15 cellular contexts compared by ENCODE assay signal in the genomic region with DNA sequence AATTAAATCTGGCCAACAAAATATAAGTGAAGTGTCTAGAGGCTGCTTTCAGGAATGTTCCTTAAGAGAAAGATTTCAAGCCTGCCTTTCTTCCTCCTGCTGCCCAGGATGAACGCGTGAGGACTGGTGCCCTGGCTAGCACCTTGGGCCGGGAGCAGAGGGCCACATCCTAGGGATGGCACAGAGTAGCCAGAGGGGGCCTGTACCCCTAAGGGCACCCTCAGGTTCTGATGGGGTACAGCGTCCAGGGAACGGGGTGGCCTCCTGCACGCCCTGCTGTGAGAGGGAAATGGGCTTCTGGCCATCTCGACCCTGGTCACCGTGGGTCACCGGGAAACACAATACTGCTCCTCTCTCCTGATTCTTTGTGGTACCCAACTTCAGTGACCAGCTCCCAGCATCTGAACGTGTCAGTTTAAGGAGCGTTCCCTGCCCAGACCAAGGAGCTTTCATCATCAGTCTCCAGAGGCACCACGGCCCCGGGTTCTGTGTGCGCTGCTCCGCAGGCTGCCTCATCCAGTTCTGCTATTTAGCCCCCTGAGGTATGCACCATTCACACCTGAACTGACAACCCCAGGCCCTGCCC. TPM values are rescaled to one million over a fixed set of nuclear protein-coding genes. Genes with fewer than 3 reads are reported as not detected.
A peak's percentile ranks its signal among the peaks of the same experiment; 100 is the strongest.
DNase-seq lines count a peak whose midpoint lies in the region; ATAC-seq and TF ChIP-seq lines count a peak whose summit lies in the region.
"Had no signal": no experiment of that assay in that cellular context is flagged by ENCODE, and none has a peak within 500 bp of the region (broad histone marks: within the 10 kb centered on the region; RNA-seq: fewer than 3 reads in every experiment).

No MANE protein-coding gene starts in this region.

- DNase-seq in GM23338 (ENCODE audit: low spot score): no peak
- no peak for DNase-seq in WTC11 (ENCODE audit: low spot score)
- no peak for DNase-seq in foreskin keratinocyte
- DNase-seq in posterior vena cava (ENCODE audit: low spot score): peak; percentile 61
- DNase-seq in NOMO-1 (lab: John Stamatoyannopoulos, UW; ENCODE audit: unreplicated experiment in 2 of 2): no peak
- no peak for DNase-seq in NCI-H1930 (lab: John Stamatoyannopoulos, UW)
- no peak for DNase-seq in NCI-H748 (lab: John Stamatoyannopoulos, UW; ENCODE audit: unreplicated experiment)
- DNase-seq: CD8-positive, alpha-beta T cell; GF-D8; Karpas-422; MM.1S; NCI-H187 treated with DMSO at 0.1 percent for 48 hours had no signal

- H3K36me3 ChIP-seq in GM23338 (ENCODE audit: insufficient read depth): no peaks in the 10 kb centered on the region

- H3K4me1 ChIP-seq in GM23338 (ENCODE audit: insufficient read depth) (no peaks in the 10 kb centered on the region; the same call in 1 of the 2 replicates), foreskin keratinocyte (peaks cover 19% of the 10 kb centered on the region)

- POLR2A ChIA-PET in WTC11 (lab: Charles Lee): no interaction called here

- H3K4me2 ChIP-seq in GM23338: no peak overlapping the region

- H3K9me3 Mint-ChIP-seq in GM23338 (no peaks in the 10 kb centered on the region), WTC11 (no peaks in the 10 kb centered on the region)
- H3K9me3 Mint-ChIP-seq: CD8-positive, alpha-beta T cell had no signal

- H3K79me2 ChIP-seq in GM23338 (replicated peaks; ENCODE audit: insufficient read depth): peaks cover 20% of the 10 kb centered on the region

- H3K4me1 Mint-ChIP-seq in GM23338 (peaks cover 8% of the 10 kb centered on the region), WTC11 (peaks cover 8% of the 10 kb centered on the region)
- H3K4me1 Mint-ChIP-seq: B cell had no signal

- peaks cover 4% of the 10 kb centered on the region for H3K27me3 Mint-ChIP-seq in GM23338 (ENCODE audit: insufficient read depth, low read depth, poor library complexity)
- no peaks in the 10 kb centered on the region for H3K27me3 Mint-ChIP-seq in WTC11 (ENCODE audit: low read depth)

- ATAC-seq in GM23338 (no peak), WTC11 (no peak), foreskin keratinocyte (peak; percentile 22), HG02884 (IDR thresholded peaks at IDR 0.05; ENCODE audit: unreplicated experiment) (no peak)
- ATAC-seq: CD8-positive, alpha-beta T cell; PC-3 had no signal

- intact Hi-C loops in posterior vena cava (cut with DNase I): no loop called here

- peaks cover 8% of the 10 kb centered on the region; the same call in 2 of the 3 replicates for H3K36me3 Mint-ChIP-seq in GM23338 (ENCODE audit: low read depth)
- H3K36me3 Mint-ChIP-seq in WTC11: peaks cover 10% of the 10 kb centered on the region

- H3K4me3 Mint-ChIP-seq in GM23338: no peak overlapping the region
- H3K4me3 Mint-ChIP-seq in WTC11: no peak overlapping the region
- H3K4me3 Mint-ChIP-seq: B cell; CD8-positive, alpha-beta T cell had no signal

- H4K20me1 ChIP-seq in GM23338 (replicated peaks; ENCODE audit: insufficient read depth): peaks cover 2% of the 10 kb centered on the region; the same call in 1 of the 2 replicates

- CTCF ChIA-PET in WTC11 (lab: Charles Lee): interaction anchor here (1.0 to 1.1 kb wide), 2 partner anchors 29 to 204 kb away, joined by 3 read pairs; no protein-coding TSS in a partner anchor

- no peak overlapping the region for H2AFZ ChIP-seq in GM23338

- no peaks in the 10 kb centered on the region for H3K27me3 ChIP-seq in GM23338 (ENCODE audit: insufficient read depth)
- no peaks in the 10 kb centered on the region for H3K27me3 ChIP-seq in foreskin keratinocyte

- no peaks in the 10 kb centered on the region for H3K9me2 ChIP-seq in GM23338 (ENCODE audit: insufficient read depth)

- H3K4me3 ChIP-seq in GM23338: no peak overlapping the region

- TF ChIP-seq CTCF in GM23338 (conservative IDR thresholded peaks at IDR 0.05; ENCODE audit: low read depth in 2 of 2): no peak
- TF ChIP-seq CTCF in WTC11 (IDR thresholded peaks at IDR 0.05): no peak
- TF ChIP-seq CTCF in foreskin keratinocyte (conservative IDR thresholded peaks at IDR 0.05): no peak

- H3F3A ChIP-seq in GM23338 (replicated peaks; ENCODE audit: low read depth): no peaks in the 10 kb centered on the region

- H3K27ac Mint-ChIP-seq in GM23338 (0 out of 2 replicates have a peak overlapping the region, but pooled peaks have one; percentile 67), WTC11 (peak overlapping the region; percentile 45; the same call in 1 of the 2 replicates)
- H3K27ac Mint-ChIP-seq: B cell; CD8-positive, alpha-beta T cell had no signal

- H3K27ac ChIP-seq in GM23338 (ENCODE audit: low read depth) (0 out of 2 replicates have a peak overlapping the region, but pooled peaks have one; percentile 45), foreskin keratinocyte (no peak overlapping the region)

TF ChIP-seq in GM23338, 12 proteins besides CTCF, POLR2A, EP300 and RAD21:
- TF ChIP-seq POLR2AphosphoS5 (IDR thresholded peaks at IDR 0.05; ENCODE audit: low read depth) (no peak), EZH2phosphoT487 (IDR thresholded peaks at IDR 0.05; ENCODE audit: unreplicated experiment) (no peak), ZNF114 (CRISPR knock-in tag; IDR thresholded peaks at IDR 0.05) (no peak)
- TF ChIP-seq, protein P1, sequence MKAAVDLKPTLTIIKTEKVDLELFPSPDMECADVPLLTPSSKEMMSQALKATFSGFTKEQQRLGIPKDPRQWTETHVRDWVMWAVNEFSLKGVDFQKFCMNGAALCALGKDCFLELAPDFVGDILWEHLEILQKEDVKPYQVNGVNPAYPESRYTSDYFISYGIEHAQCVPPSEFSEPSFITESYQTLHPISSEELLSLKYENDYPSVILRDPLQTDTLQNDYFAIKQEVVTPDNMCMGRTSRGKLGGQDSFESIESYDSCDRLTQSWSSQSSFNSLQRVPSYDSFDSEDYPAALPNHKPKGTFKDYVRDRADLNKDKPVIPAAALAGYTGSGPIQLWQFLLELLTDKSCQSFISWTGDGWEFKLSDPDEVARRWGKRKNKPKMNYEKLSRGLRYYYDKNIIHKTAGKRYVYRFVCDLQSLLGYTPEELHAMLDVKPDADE (IDR thresholded peaks at IDR 0.05): no peak

TF ChIP-seq in WTC11, 78 proteins besides CTCF, POLR2A, EP300 and RAD21:
- TF ChIP-seq ZNF416 (CRISPR knock-in tag; IDR thresholded peaks at IDR 0.05) (no peak), NFATC4 (CRISPR knock-in tag; IDR thresholded peaks at IDR 0.05) (no peak), GRHL2 (CRISPR knock-in tag; IDR thresholded peaks at IDR 0.05; ENCODE audit: insufficient replicate concordance, severe bottlenecking) (no peak), CREB1 (CRISPR knock-in tag; IDR thresholded peaks at IDR 0.05) (no peak), IRF2 (CRISPR knock-in tag; IDR thresholded peaks at IDR 0.05; ENCODE audit: borderline replicate concordance, low read depth) (no peak), KAT7 (CRISPR knock-in tag; IDR thresholded peaks at IDR 0.05; ENCODE audit: borderline replicate concordance) (no peak), EMX1 (CRISPR knock-in tag; IDR thresholded peaks at IDR 0.05) (no peak), SMAD4 (CRISPR knock-in tag; IDR thresholded peaks at IDR 0.05) (no peak), ELF4 (CRISPR knock-in tag; IDR thresholded peaks at IDR 0.05; ENCODE audit: low read depth) (no peak), OVOL2 (CRISPR knock-in tag; IDR thresholded peaks at IDR 0.05; ENCODE audit: borderline replicate concordance) (no peak)
- TF ChIP-seq, protein P2, sequence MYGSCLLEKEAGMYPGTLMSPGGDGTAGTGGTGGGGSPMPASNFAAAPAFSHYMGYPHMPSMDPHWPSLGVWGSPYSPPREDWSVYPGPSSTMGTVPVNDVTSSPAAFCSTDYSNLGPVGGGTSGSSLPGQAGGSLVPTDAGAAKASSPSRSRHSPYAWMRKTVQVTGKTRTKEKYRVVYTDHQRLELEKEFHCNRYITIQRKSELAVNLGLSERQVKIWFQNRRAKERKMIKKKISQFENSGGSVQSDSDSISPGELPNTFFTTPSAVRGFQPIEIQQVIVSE (CRISPR knock-in tag; IDR thresholded peaks at IDR 0.05; ENCODE audit: borderline replicate concordance): no peak
- TF ChIP-seq, protein P3, sequence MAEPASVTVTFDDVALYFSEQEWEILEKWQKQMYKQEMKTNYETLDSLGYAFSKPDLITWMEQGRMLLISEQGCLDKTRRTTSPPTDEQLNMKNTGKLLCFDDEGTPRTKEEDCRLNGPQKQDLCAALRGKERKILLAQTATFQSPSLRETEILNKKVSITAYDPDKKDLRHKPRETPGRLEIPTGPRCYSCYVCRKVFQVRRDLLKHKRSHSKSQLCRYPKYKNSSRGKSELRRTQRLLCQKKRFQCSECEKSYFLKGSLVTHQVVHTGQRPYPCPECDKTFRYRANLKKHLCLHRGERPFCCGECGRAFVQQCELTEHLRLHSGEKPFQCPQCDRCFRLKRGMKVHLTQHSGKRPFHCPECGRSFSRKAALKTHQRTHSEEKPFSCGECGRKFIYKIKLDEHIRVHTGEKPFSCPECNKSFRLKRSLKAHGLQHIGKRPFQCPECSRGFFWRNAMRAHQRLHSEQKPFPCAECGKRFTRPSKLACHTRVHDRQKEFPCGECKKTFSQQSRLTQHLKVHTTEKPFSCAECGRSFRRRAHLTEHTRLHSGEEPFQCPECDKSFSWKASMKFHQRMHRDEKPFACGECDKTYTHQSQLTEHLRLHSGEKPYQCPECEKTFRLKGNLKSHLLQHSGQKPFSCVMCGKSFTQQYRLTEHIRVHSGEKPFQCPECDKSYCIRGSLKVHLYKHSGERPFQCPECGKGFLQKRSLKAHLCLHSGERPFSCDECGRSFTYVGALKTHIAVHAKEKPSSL (CRISPR knock-in tag; conservative IDR thresholded peaks at IDR 0.05): no peak
- TF ChIP-seq, protein P4, sequence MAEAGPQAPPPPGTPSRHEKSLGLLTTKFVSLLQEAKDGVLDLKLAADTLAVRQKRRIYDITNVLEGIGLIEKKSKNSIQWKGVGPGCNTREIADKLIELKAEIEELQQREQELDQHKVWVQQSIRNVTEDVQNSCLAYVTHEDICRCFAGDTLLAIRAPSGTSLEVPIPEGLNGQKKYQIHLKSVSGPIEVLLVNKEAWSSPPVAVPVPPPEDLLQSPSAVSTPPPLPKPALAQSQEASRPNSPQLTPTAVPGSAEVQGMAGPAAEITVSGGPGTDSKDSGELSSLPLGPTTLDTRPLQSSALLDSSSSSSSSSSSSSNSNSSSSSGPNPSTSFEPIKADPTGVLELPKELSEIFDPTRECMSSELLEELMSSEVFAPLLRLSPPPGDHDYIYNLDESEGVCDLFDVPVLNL (CRISPR knock-in tag; IDR thresholded peaks at IDR 0.05; ENCODE audit: borderline replicate concordance, low read depth): no peak

RNA-seq across cellular contexts. Expression of a gene that starts 40.3 kb away (rescaled TPM):
- total RNA-seq in GM23338 (2014; rRNA removed; shearing (Covaris generic)): 35.9 and 42.6 TPM in 2 replicates
- 75.0 and 80.2 TPM in 2 replicates for polyA plus RNA-seq in GM23338 (2016; fragmentation: Nextera tagmentation; extraction: Ambion mirVana)
- total RNA-seq in WTC11 (2021): 40.1 to 46.9 TPM (median 43.2 TPM) in 3 replicates
- total RNA-seq in foreskin keratinocyte: 38.5 and 44.2 TPM in 2 replicates
- 47.0 and 51.8 TPM in 2 replicates for polyA plus RNA-seq in foreskin keratinocyte
- 10 to 100 TPM; 51.2 to 52.2 TPM for total RNA-seq in posterior vena cava

RNA-seq across cellular contexts. Expression of a gene that starts 48.8 kb away (rescaled TPM):
- 11.3 and 23.8 TPM in 2 replicates for total RNA-seq in GM23338 (2014; rRNA removed; shearing (Covaris generic))
- polyA plus RNA-seq in GM23338 (2016; fragmentation: Nextera tagmentation; extraction: Ambion mirVana): 4.5 and 7.0 TPM in 2 replicates
- total RNA-seq in WTC11 (2021): 20.8 to 24.2 TPM (median 22.6 TPM) in 3 replicates
- total RNA-seq in foreskin keratinocyte: 17.5 and 18.1 TPM in 2 replicates
- polyA plus RNA-seq in foreskin keratinocyte: 10.2 and 12.8 TPM in 2 replicates
- total RNA-seq in posterior vena cava: 10 to 100 TPM; 50.4 to 58.5 TPM
